In genomic region chr19:40693150-40693788, GRCh38 we compare ENCODE assay signal across 1 cellular context.
TF ChIP-seq lines count a peak whose summit lies in the region.

No MANE protein-coding gene starts in this region.

TF ChIP-seq in HepG2, 621 proteins besides CTCF, POLR2A, EP300 and RAD21:
- TF ChIP-seq ZNF790 (CRISPR knock-in tag; IDR thresholded peaks at IDR 0.05; ENCODE audit: borderline replicate concordance): no peak
- TF ChIP-seq ZNF629 (CRISPR knock-in tag; conservative IDR thresholded peaks at IDR 0.05): peak; percentile 67
